8 cellular contexts compared by ENCODE assay signal in the genomic region with DNA sequence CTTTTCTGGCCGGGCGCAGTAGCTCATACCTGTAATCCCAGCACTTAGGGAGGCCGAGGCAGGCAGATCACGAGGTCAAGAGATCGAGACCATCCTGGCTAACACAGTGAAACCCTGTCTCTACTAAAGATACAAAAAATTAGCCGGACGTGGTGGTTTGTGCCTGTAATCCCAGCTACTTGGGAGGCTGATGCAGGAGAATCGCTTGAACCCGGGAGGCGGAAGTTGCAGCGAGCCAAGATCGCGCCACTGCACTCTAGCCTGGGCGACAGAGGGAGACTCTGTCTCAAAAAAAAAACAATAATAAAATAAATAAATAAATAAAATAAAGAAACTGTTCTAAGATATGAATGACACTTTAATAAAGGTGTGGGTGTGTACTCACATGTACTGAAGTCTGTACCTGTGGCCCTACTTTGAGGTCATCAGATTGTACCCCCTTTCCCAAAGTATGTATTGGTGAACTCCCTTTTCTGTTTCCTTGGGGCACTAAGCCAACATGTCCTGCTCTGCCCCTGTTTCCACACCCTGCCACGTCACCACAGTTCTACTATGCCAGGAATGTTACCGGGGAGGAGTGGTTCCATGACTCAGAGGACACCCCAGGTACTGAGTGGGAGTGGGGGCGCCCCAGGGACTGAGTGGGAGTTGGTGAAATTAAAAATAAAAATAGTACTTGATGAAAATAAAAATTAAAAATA. TPM values are rescaled to one million over a fixed set of nuclear protein-coding genes. Genes with fewer than 3 reads are reported as not detected.
DNase-seq lines count a peak whose midpoint lies in the region; ATAC-seq, FAIRE-seq and TF ChIP-seq lines count a peak whose summit lies in the region.
"Not testable (repeated sequence)": the region's sequence is repeated elsewhere in the genome, so short reads cannot be mapped to it uniquely, and the experiment has no call there.

No MANE protein-coding gene starts in this region.

- not testable (repeated sequence) for H3K9me2 ChIP-seq in hepatocyte (replicated peaks; ENCODE audit: insufficient read depth)

- not testable (repeated sequence) for H2BK15ac ChIP-seq in H1 (ENCODE audit: low read length)

- FAIRE-seq in H1 (lab: Jason Lieb, UNC) = not testable (repeated sequence)

- not testable (repeated sequence) for H2BK120ac ChIP-seq in H1 (replicated peaks; ENCODE audit: low read depth, low read length)

- not testable (repeated sequence) for H4K8ac ChIP-seq in H1 (ENCODE audit: extremely low read depth, insufficient read depth, low read length)

- H3K79me2 ChIP-seq in H1 (ENCODE audit: control insufficient read depth in 1 of 2, insufficient read depth in 2 of 2, low read length in 2 of 2) (peaks cover 13 to 17% of the 10 kb centered on the region in 2 experiments), hepatocyte (peaks cover 12% of the 10 kb centered on the region)

- H3K56ac ChIP-seq in H1 (replicated peaks; ENCODE audit: insufficient read length, low read depth, low read length) = not testable (repeated sequence)

- 90% methylated on average over 17 of the region's 17 CpGs; no CpG with 5 or more reads in 1 of the 2 experiments for WGBS in H1 (ENCODE audit: extremely low coverage in 1 of 2, insufficient coverage in 1 of 2, insufficient read length in 1 of 2, insufficient replicate concordance in 2 of 2, low coverage in 1 of 2, low lambda C conversion rate in 2 of 2, missing lambda C conversion rate in 1 of 2), 2 experiments
- 85% methylated on average over 17 of the region's 17 CpGs for WGBS in hepatocyte (ENCODE audit: low lambda C conversion rate, missing lambda C conversion rate)

- not testable (repeated sequence) for H3K4ac ChIP-seq in H1 (replicated peaks; ENCODE audit: insufficient read length, low read depth, low read length)

- TF ChIP-seq CTCF in AG09319 (IDR thresholded peaks at IDR 0.05; ENCODE audit: low read depth, low read length); Peyer's patch (IDR thresholded peaks at IDR 0.05); H1 (IDR thresholded peaks at IDR 0.05; ENCODE audit: control extremely low read depth in 1 of 3, insufficient read depth in 1 of 3, low read depth in 1 of 3, low read length in 3 of 3); hepatocyte (IDR thresholded peaks at IDR 0.05; ENCODE audit: poor library complexity); thoracic aorta (IDR thresholded peaks at IDR 0.05): not testable (repeated sequence)

- not testable (repeated sequence) for H2BK5ac ChIP-seq in H1 (ENCODE audit: low read depth, low read length)

- H2BK12ac ChIP-seq in H1 (ENCODE audit: low read depth, low read length) = not testable (repeated sequence)

- not testable (repeated sequence) for TF ChIP-seq EP300 in H1 (IDR thresholded peaks at IDR 0.05; ENCODE audit: borderline replicate concordance in 1 of 2, low read depth in 2 of 2, low read length in 2 of 2)

- peaks cover 12% of the 10 kb centered on the region for H3K23me2 ChIP-seq in H1 (ENCODE audit: low read depth, low read length)

- not testable (repeated sequence) for H3K4me2 ChIP-seq in H1 (ENCODE audit: insufficient read depth in 1 of 2, low read depth in 2 of 2, low read length in 2 of 2)
- H3K4me2 ChIP-seq in hepatocyte = peak overlapping the region; percentile 10

- H2AFZ ChIP-seq in H1 (ENCODE audit: low read length) = 0 out of 2 replicates have a peak overlapping the region, but pooled peaks have one; percentile 14
- H2AFZ ChIP-seq in hepatocyte = not testable (repeated sequence)

- H3K4me3 ChIP-seq in Peyer's patch = peak overlapping the region in 3 of 4 donors; percentile 24 to 42 (median 36)
- H3K4me3 ChIP-seq in H1 (ENCODE audit: extremely low read depth in 1 of 4, insufficient read depth in 2 of 4, low read depth in 3 of 4, low read length in 4 of 4); hepatocyte; thoracic aorta: not testable (repeated sequence)

- peak; percentile 38 to 39 for TF ChIP-seq POLR2A in Peyer's patch (IDR thresholded peaks at IDR 0.05)
- TF ChIP-seq POLR2A in H1 (IDR thresholded peaks at IDR 0.05; ENCODE audit: control extremely low read depth in 1 of 2, low read depth in 2 of 2, low read length in 2 of 2) = not testable (repeated sequence)

- ATAC-seq in thoracic aorta (ENCODE audit: insufficient number of reproducible peaks, low FRiP score, low read depth) = not testable (repeated sequence)

- H3K27ac ChIP-seq in Peyer's patch (peak overlapping the region in 3 of 4 donors; percentile 76 to 94 (median 87)), hepatocyte (peak overlapping the region; percentile 39)
- not testable (repeated sequence) for H3K27ac ChIP-seq in H1 (ENCODE audit: low read depth, low read length); thoracic aorta

- H3K23ac ChIP-seq in H1 (ENCODE audit: insufficient read length) = not testable (repeated sequence)

- not testable (repeated sequence) for H4K20me1 ChIP-seq in H1 (replicated peaks in 1 of 2; ENCODE audit: control insufficient read depth in 1 of 2, insufficient read depth in 2 of 2, low read length in 2 of 2); hepatocyte (ENCODE audit: insufficient read depth, poor library complexity, severe bottlenecking)

- not testable (repeated sequence) for H3K27me3 ChIP-seq in Peyer's patch; H1 (replicated peaks in 1 of 4; ENCODE audit: control insufficient read depth in 3 of 4, extremely low read depth in 1 of 4, insufficient read depth in 3 of 4, low read length in 3 of 4); hepatocyte; thoracic aorta (replicated peaks; ENCODE audit: insufficient read depth)

- not testable (repeated sequence) for H2AK5ac ChIP-seq in H1 (ENCODE audit: low read depth, low read length)

- not testable (repeated sequence) for H3K18ac ChIP-seq in H1 (ENCODE audit: extremely low read depth, low read length)

- H3K36me3 ChIP-seq in Peyer's patch; H1 (ENCODE audit: control insufficient read depth in 2 of 4, insufficient read depth in 4 of 4, low read length in 3 of 4); hepatocyte (replicated peaks; ENCODE audit: insufficient read depth, low read depth); thoracic aorta: not testable (repeated sequence)

- not testable (repeated sequence) for H3K14ac ChIP-seq in H1 (ENCODE audit: insufficient read length)

- not testable (repeated sequence) for H3K79me1 ChIP-seq in H1 (ENCODE audit: low read depth, low read length)

- H4K91ac ChIP-seq in H1 (replicated peaks; ENCODE audit: insufficient read length, low read length) = not testable (repeated sequence)

- not testable (repeated sequence) for H3K9ac ChIP-seq in H1 (replicated peaks in 1 of 4; ENCODE audit: extremely low read depth in 1 of 4, low read depth in 3 of 4, low read length in 3 of 4)

- DNase-seq in AG09319 (ENCODE audit: extremely low read depth, low read depth) = peak; percentile 58
- peak; percentile 84 for DNase-seq in HK-2 (ENCODE audit: unreplicated experiment)
- peak; percentile 21 to 92 (median 88) for DNase-seq in Peyer's patch
- peak; percentile 9 to 30 for DNase-seq in activated CD4-positive, alpha-beta T cell treated with anti-CD3 and anti-CD28 coated beads, Interleukin-2, amount 50 U/mL, for 4 hours
- not testable (repeated sequence) for DNase-seq in H1 (ENCODE audit: low read depth in 1 of 2, low spot score in 2 of 2)
- peak; percentile 70 for DNase-seq in hepatocyte (ENCODE audit: low spot score)
- DNase-seq in non-pigmented ciliary epithelial cell (ENCODE audit: low read depth) = peak; percentile 67
- DNase-seq in thoracic aorta (ENCODE audit: low spot score) = peak; percentile 49

- not testable (repeated sequence) for TF ChIP-seq RAD21 in H1 (IDR thresholded peaks at IDR 0.05 in 1 of 2, conservative IDR thresholded peaks at IDR 0.05 in 1 of 2; ENCODE audit: low read depth in 2 of 2, low read length in 2 of 2)

- H4K5ac ChIP-seq in H1 (ENCODE audit: insufficient read length, low read depth, low read length) = not testable (repeated sequence)

- peaks cover 0 to 18% (median 3%) of the 10 kb centered on the region in 4 donors for H3K4me1 ChIP-seq in Peyer's patch
- not testable (repeated sequence) for H3K4me1 ChIP-seq in H1 (replicated peaks in 1 of 4; ENCODE audit: control insufficient read depth in 3 of 4, insufficient read depth in 4 of 4, low read length in 3 of 4); hepatocyte (ENCODE audit: insufficient read depth)
- peaks cover 8 to 22% of the 10 kb centered on the region in 2 donors for H3K4me1 ChIP-seq in thoracic aorta (ENCODE audit: control insufficient read depth in 1 of 2, low read depth in 2 of 2)

- POLR2A ChIA-PET in H1 (lab: Charles Lee; ENCODE audit: partially characterized antibody) = interaction anchor here (0.7 to 1.2 kb wide), 5 partner anchors 10 to 147 kb away, joined by 3 to 4 read pairs (median 3); no protein-coding TSS in a partner anchor

- CTCF ChIA-PET in H1 (lab: Charles Lee; ENCODE audit: partially characterized antibody) = interaction anchor here (0.6 to 1.5 kb wide), 4 partner anchors 12 to 37 kb away, joined by 3 to 4 read pairs (median 4); no protein-coding TSS in a partner anchor

- H3K9me3 ChIP-seq in Peyer's patch; H1 (ENCODE audit: insufficient read depth in 2 of 2, low read depth in 1 of 2, low read length in 1 of 2); hepatocyte (ENCODE audit: low read depth); thoracic aorta: not testable (repeated sequence)

- H2BK20ac ChIP-seq in H1 (ENCODE audit: low read length) = not testable (repeated sequence)

RNA-seq across cellular contexts. Expression of a gene that starts 3.3 kb away (rescaled TPM):
- 100 to 1,000 TPM in 2 of 4 donors, 10 to 100 TPM in 2; 54.5 to 118 (median 97.6) TPM for total RNA-seq in Peyer's patch
- total RNA-seq in H1 (2021; fragmentation: NEBNext Ultra II Directional; extraction: Animal tissue kit (Norgen Biotek cat#: 25700)) = 72.5 and 87.5 TPM in 2 replicates
- polyA plus RNA-seq in H1 (2011; rRNA removed) = 96.0 and 105 TPM in 2 replicates
- polyA plus RNA-seq in H1 (2011; cell fraction: cytosol; rRNA removed) = 75.8 TPM
- 98.1 TPM for polyA plus RNA-seq in H1 (2011; cell fraction: nucleus; rRNA removed)
- polyA plus RNA-seq in H1 (2012, experiment 1 of 2) = 43.9 to 54.0 TPM (median 52.0 TPM) in 4 replicates
- 23.6 TPM for polyA plus RNA-seq in H1 (2012, experiment 2 of 2)
- polyA plus RNA-seq in H1 (2013, experiment 1 of 2) = 60.0 TPM
- polyA plus RNA-seq in H1 (2013, experiment 2 of 2) = 57.5 TPM
- 168 and 256 TPM in 2 replicates for polyA minus RNA-seq in H1 (2011; rRNA and poly(A)+ RNA removed)
- 55.0 TPM for polyA minus RNA-seq in H1 (2011; cell fraction: cytosol; rRNA and poly(A)+ RNA removed)
- 141 TPM for polyA minus RNA-seq in H1 (2011; cell fraction: nucleus; rRNA and poly(A)+ RNA removed)
- 36.0 and 45.7 TPM in 2 replicates for total RNA-seq in hepatocyte
- polyA plus RNA-seq in hepatocyte = 17.3 and 27.0 TPM in 2 replicates
- 10 to 100 TPM; 49.7 to 97.6 TPM for total RNA-seq in thoracic aorta

RNA-seq across cellular contexts. Expression of a gene that starts 5.0 kb away (rescaled TPM):
- total RNA-seq in Peyer's patch = 10 to 100 TPM; 21.5 to 26.9 (median 24.4) TPM
- total RNA-seq in H1 (2021; fragmentation: NEBNext Ultra II Directional; extraction: Animal tissue kit (Norgen Biotek cat#: 25700)) = 114 and 121 TPM in 2 replicates
- polyA plus RNA-seq in H1 (2011; rRNA removed) = 86.6 and 86.8 TPM in 2 replicates
- polyA plus RNA-seq in H1 (2011; cell fraction: cytosol; rRNA removed) = 99.8 TPM
- 61.7 TPM for polyA plus RNA-seq in H1 (2011; cell fraction: nucleus; rRNA removed)
- polyA plus RNA-seq in H1 (2012, experiment 1 of 2) = 65.7 to 82.1 TPM (median 76.8 TPM) in 4 replicates
- 109 TPM for polyA plus RNA-seq in H1 (2012, experiment 2 of 2)
- 69.0 TPM for polyA plus RNA-seq in H1 (2013, experiment 1 of 2)
- 68.5 TPM for polyA plus RNA-seq in H1 (2013, experiment 2 of 2)
- polyA minus RNA-seq in H1 (2011; rRNA and poly(A)+ RNA removed) = 41.6 and 45.9 TPM in 2 replicates
- 33.5 TPM for polyA minus RNA-seq in H1 (2011; cell fraction: cytosol; rRNA and poly(A)+ RNA removed)
- polyA minus RNA-seq in H1 (2011; cell fraction: nucleus; rRNA and poly(A)+ RNA removed) = 19.4 TPM
- total RNA-seq in hepatocyte = 46.0 and 48.1 TPM in 2 replicates
- polyA plus RNA-seq in hepatocyte = 52.2 and 53.1 TPM in 2 replicates
- 10 to 100 TPM; 32.5 to 39.7 TPM for total RNA-seq in thoracic aorta

RNA-seq across cellular contexts. Expression of a gene that starts 19.3 kb away (rescaled TPM):
- total RNA-seq in Peyer's patch (10 to 100 TPM in 1 of 4 donors, not detected in 3; 10.7 TPM), hepatocyte (not detected in 2 replicates), thoracic aorta (not detected)
- total RNA-seq in H1 (2021; fragmentation: NEBNext Ultra II Directional; extraction: Animal tissue kit (Norgen Biotek cat#: 25700)) = not detected in 2 replicates
- polyA plus RNA-seq in H1 (2011; rRNA removed) (0.42 and 0.63 TPM in 2 replicates), hepatocyte (0.44 TPM in 1 of 2 replicates, not detected in the other)
- 0.27 TPM for polyA plus RNA-seq in H1 (2011; cell fraction: cytosol; rRNA removed)
- 0.74 TPM for polyA plus RNA-seq in H1 (2011; cell fraction: nucleus; rRNA removed)
- polyA plus RNA-seq in H1 (2012, experiment 1 of 2) = 1.1 to 1.2 TPM in 2 of 4 replicates, not detected in the others
- not detected for polyA plus RNA-seq in H1 (2012, experiment 2 of 2)
- not detected for polyA plus RNA-seq in H1 (2013, experiment 1 of 2)
- 0.17 TPM for polyA plus RNA-seq in H1 (2013, experiment 2 of 2)
- not detected in 2 replicates for polyA minus RNA-seq in H1 (2011; rRNA and poly(A)+ RNA removed)
- polyA minus RNA-seq in H1 (2011; cell fraction: cytosol; rRNA and poly(A)+ RNA removed) = not detected
- not detected for polyA minus RNA-seq in H1 (2011; cell fraction: nucleus; rRNA and poly(A)+ RNA removed)

RNA-seq across cellular contexts. Expression of a gene that starts 29.1 kb away (rescaled TPM):
- 10 to 100 TPM; 16.1 to 48.9 (median 36.9) TPM for total RNA-seq in Peyer's patch
- total RNA-seq in H1 (2021; fragmentation: NEBNext Ultra II Directional; extraction: Animal tissue kit (Norgen Biotek cat#: 25700)) = 44.5 and 46.2 TPM in 2 replicates
- 13.6 and 17.3 TPM in 2 replicates for polyA plus RNA-seq in H1 (2011; rRNA removed)
- polyA plus RNA-seq in H1 (2011; cell fraction: cytosol; rRNA removed) = 24.2 TPM
- polyA plus RNA-seq in H1 (2011; cell fraction: nucleus; rRNA removed) = 34.6 TPM
- polyA plus RNA-seq in H1 (2012, experiment 1 of 2) = 47.7 to 56.4 TPM (median 51.1 TPM) in 4 replicates
- 39.8 TPM for polyA plus RNA-seq in H1 (2012, experiment 2 of 2)
- 46.5 TPM for polyA plus RNA-seq in H1 (2013, experiment 1 of 2)
- polyA plus RNA-seq in H1 (2013, experiment 2 of 2) = 43.1 TPM
- 8.7 and 9.6 TPM in 2 replicates for polyA minus RNA-seq in H1 (2011; rRNA and poly(A)+ RNA removed)
- polyA minus RNA-seq in H1 (2011; cell fraction: cytosol; rRNA and poly(A)+ RNA removed) = 8.2 TPM
- 6.5 TPM for polyA minus RNA-seq in H1 (2011; cell fraction: nucleus; rRNA and poly(A)+ RNA removed)
- total RNA-seq in hepatocyte = 21.5 and 26.4 TPM in 2 replicates
- 55.4 and 57.5 TPM in 2 replicates for polyA plus RNA-seq in hepatocyte
- total RNA-seq in thoracic aorta = 10 to 100 TPM; 19.1 to 27.7 TPM

RNA-seq across cellular contexts. Expression of a gene that starts 29.3 kb away (rescaled TPM):
- 10 to 100 TPM in 2 of 4 donors, 1 to 10 TPM in 2; 6.0 to 11.7 (median 10.2) TPM for total RNA-seq in Peyer's patch
- total RNA-seq in H1 (2021; fragmentation: NEBNext Ultra II Directional; extraction: Animal tissue kit (Norgen Biotek cat#: 25700)) = 4.9 and 6.0 TPM in 2 replicates
- polyA plus RNA-seq in H1 (2011; rRNA removed) = 2.4 and 2.5 TPM in 2 replicates
- 4.3 TPM for polyA plus RNA-seq in H1 (2011; cell fraction: cytosol; rRNA removed)
- polyA plus RNA-seq in H1 (2011; cell fraction: nucleus; rRNA removed) = 5.4 TPM
- 4.8 to 6.5 TPM (median 6.0 TPM) in 4 replicates for polyA plus RNA-seq in H1 (2012, experiment 1 of 2)
- 4.9 TPM for polyA plus RNA-seq in H1 (2012, experiment 2 of 2)
- 3.3 TPM for polyA plus RNA-seq in H1 (2013, experiment 1 of 2)
- 3.2 TPM for polyA plus RNA-seq in H1 (2013, experiment 2 of 2)
- 5.1 and 7.4 TPM in 2 replicates for polyA minus RNA-seq in H1 (2011; rRNA and poly(A)+ RNA removed)
- polyA minus RNA-seq in H1 (2011; cell fraction: cytosol; rRNA and poly(A)+ RNA removed) = 4.3 TPM
- 4.1 TPM for polyA minus RNA-seq in H1 (2011; cell fraction: nucleus; rRNA and poly(A)+ RNA removed)
- total RNA-seq in hepatocyte = 13.0 and 16.2 TPM in 2 replicates
- 1.0 and 2.5 TPM in 2 replicates for polyA plus RNA-seq in hepatocyte
- total RNA-seq in thoracic aorta = 1 to 10 TPM; 5.6 to 8.7 TPM
